Comparison of ENCODE assay signal across 1 cellular context in the genomic region with DNA sequence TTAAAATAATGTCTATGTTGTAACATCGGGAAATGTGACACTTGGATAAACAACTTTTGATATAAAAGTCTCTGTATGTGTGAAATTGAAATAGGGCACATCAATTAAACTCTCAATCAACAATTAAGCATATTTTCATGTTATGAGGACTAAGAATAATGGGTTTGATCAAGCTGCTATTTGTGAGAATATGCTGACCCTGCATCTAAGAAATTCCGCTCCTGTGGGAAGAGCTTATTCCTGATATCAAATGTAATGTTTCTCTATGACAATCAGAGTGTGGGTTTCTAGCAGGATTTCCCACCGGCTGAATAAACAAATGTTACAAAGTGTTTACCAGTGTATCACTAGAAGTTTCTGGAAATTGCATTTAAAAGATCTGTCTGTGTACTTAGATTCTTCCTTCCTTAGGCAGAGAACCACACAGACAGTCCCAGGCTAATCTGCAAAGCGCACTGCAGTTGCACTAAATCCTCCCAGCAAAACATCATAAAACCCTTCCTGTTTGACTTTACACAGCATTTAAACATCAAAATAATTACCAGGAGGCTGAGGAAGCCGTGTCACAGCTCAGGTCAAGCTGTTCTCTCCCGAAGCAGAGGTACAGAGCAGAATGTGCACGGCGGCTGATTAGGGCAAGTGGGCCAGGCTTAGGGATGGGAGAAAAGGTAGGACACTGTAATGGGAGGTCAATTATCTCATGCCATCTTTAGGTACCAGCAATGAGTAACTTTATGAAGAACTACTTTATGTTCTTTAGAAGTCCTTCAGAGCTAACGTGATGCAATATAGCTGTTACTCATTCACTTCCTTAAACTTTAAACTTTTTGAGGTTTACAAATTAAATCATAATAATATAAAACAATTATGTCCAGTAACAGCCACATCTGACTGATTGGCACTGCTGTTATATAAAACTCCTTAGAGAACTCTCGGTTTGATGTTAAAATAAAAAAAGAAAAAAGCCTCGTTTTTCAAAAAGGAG.
TF ChIP-seq lines count a peak whose summit lies in the region.

No MANE protein-coding gene starts in this region.

TF ChIP-seq in K562, 482 proteins besides CTCF, POLR2A, EP300 and RAD21:
- TF ChIP-seq ZNF324 (CRISPR knock-in tag; IDR thresholded peaks at IDR 0.05) (no peak), CEBPG (CRISPR knock-in tag; IDR thresholded peaks at IDR 0.05) (0 out of 2 replicates have a peak, but pooled peaks have one; percentile 13), CEBPG (tag; conservative IDR thresholded peaks at IDR 0.05 in 1 of 2, IDR thresholded peaks at IDR 0.05 in 1 of 2) (peak in 1 of 2 experiments; percentile 28; a peak in 1 of 4 replicates), KAT7 (CRISPR knock-in tag; IDR thresholded peaks at IDR 0.05; ENCODE audit: borderline replicate concordance) (no peak), C11orf30 (IDR thresholded peaks at IDR 0.05; ENCODE audit: low read depth) (peak; percentile 41; the same call in 1 of the 2 replicates), ZNF316 (IDR thresholded peaks at IDR 0.05) (peak; percentile 60; the same call in 1 of the 2 replicates), ZNF217 (CRISPR knock-in tag; IDR thresholded peaks at IDR 0.05) (no peak), RUNX1 (IDR thresholded peaks at IDR 0.05; ENCODE audit: low read depth) (no peak), MAFF (IDR thresholded peaks at IDR 0.05; ENCODE audit: low read length) (peak; percentile 16; the same call in 1 of the 2 replicates)
